In genomic region chr17:78910885-78911284, GRCh38 we compare ENCODE assay signal across 15 cellular contexts. TPM values are rescaled to one million over a fixed set of nuclear protein-coding genes. Genes with fewer than 3 reads are reported as not detected.
DNase-seq lines count a peak whose midpoint lies in the region; ATAC-seq and TF ChIP-seq lines count a peak whose summit lies in the region.
"Had no signal": no experiment of that assay in that cellular context is flagged by ENCODE, and none has a peak within 500 bp of the region (broad histone marks: within the 10 kb centered on the region; RNA-seq: fewer than 3 reads in every experiment).

No MANE protein-coding gene starts in this region.

- peaks cover 0 to 3% (median 0%) of the 10 kb centered on the region in 5 experiments for H3K9me3 Mint-ChIP-seq in brain
- H3K9me3 Mint-ChIP-seq: activated T-helper 1 cell treated with anti-CD3 and anti-CD28 coated beads, Interleukin-12 subunit alpha, Interleukin-12 subunit beta, Interleukin-2, Interleukin-4 antibody, amounts not matched to agents 30 ng/mL and 10 ng/mL and 1 ng/mL, durations not matched to agents 14 hours and 24 hours and 36 hours; stimulated activated effector memory CD8-positive, alpha-beta T cell treated with anti-CD3 and anti-CD28 coated beads, Interleukin-12 subunit alpha, Interleukin-12 subunit beta, amount 100 ng/mL, for 72 hours had no signal

- peaks cover 6% of the 10 kb centered on the region for H3K27me3 Mint-ChIP-seq in brain

- no peak for ATAC-seq in HG02678 (IDR thresholded peaks at IDR 0.05; ENCODE audit: unreplicated experiment)
- ATAC-seq: A549; HCT116; stimulated activated effector memory CD8-positive, alpha-beta T cell treated with anti-CD3 and anti-CD28 coated beads, Interleukin-12 subunit alpha, Interleukin-12 subunit beta, amount 100 ng/mL, for 72 hours had no signal

- DNase-seq in AML-193 (lab: John Stamatoyannopoulos, UW) (peak; percentile 59 to 77), NOMO-1 treated with DMSO at 0.1 percent for 48 hours (lab: John Stamatoyannopoulos, UW; ENCODE audit: unreplicated experiment) (peak; percentile 88), mucosa of gallbladder (ENCODE audit: low spot score) (peak; percentile 42), HCEC 1CT (no peak), retina (no peak)
- no peak for DNase-seq in activated naive CD4-positive, alpha-beta T cell (lab: John Stamatoyannopoulos, UW)
- DNase-seq: MM.1S; stimulated activated CD4-positive, alpha-beta T cell treated with anti-CD3 and anti-CD28 coated beads, Interleukin-4, amount 100 ng/mL, for 24 hours had no signal

- H3K36me3 Mint-ChIP-seq in brain: peaks cover 56% of the 10 kb centered on the region
- H3K36me3 Mint-ChIP-seq: stimulated activated effector memory CD8-positive, alpha-beta T cell treated with anti-CD3 and anti-CD28 coated beads, Interleukin-12 subunit alpha, Interleukin-12 subunit beta, amount 100 ng/mL, for 72 hours had no signal

- no peak overlapping the region for H3K4me3 Mint-ChIP-seq in brain
- H3K4me3 Mint-ChIP-seq: activated T-helper 1 cell treated with anti-CD3 and anti-CD28 coated beads, Interleukin-12 subunit alpha, Interleukin-12 subunit beta, Interleukin-2, Interleukin-4 antibody, amounts not matched to agents 30 ng/mL and 10 ng/mL and 1 ng/mL, durations not matched to agents 14 hours and 24 hours and 36 hours; stimulated activated effector memory CD8-positive, alpha-beta T cell treated with anti-CD3 and anti-CD28 coated beads, Interleukin-12 subunit alpha, Interleukin-12 subunit beta, amount 100 ng/mL, for 72 hours had no signal

- TF ChIP-seq CTCF in brain (conservative IDR thresholded peaks at IDR 0.05): no peak

- peak overlapping the region; percentile 10 to 67 (median 18) for H3K27ac Mint-ChIP-seq in brain
- H3K27ac Mint-ChIP-seq: activated T-helper 1 cell treated with anti-CD3 and anti-CD28 coated beads, Interleukin-12 subunit alpha, Interleukin-12 subunit beta, Interleukin-2, Interleukin-4 antibody, amounts not matched to agents 30 ng/mL and 10 ng/mL and 1 ng/mL, durations not matched to agents 14 hours and 24 hours and 36 hours; stimulated activated effector memory CD8-positive, alpha-beta T cell treated with anti-CD3 and anti-CD28 coated beads, Interleukin-12 subunit alpha, Interleukin-12 subunit beta, amount 100 ng/mL, for 72 hours had no signal

- peaks cover 47% of the 10 kb centered on the region for H3K4me1 Mint-ChIP-seq in brain
- H3K4me1 Mint-ChIP-seq: stimulated activated effector memory CD8-positive, alpha-beta T cell treated with anti-CD3 and anti-CD28 coated beads, Interleukin-12 subunit alpha, Interleukin-12 subunit beta, amount 100 ng/mL, for 72 hours had no signal

RNA-seq across cellular contexts. Expression of gene CEP295NL, which starts 7.9 kb away (rescaled TPM):
- polyA plus RNA-seq in brain (ENCODE audit: insufficient read depth, low read depth, low replicate concordance): 0.20 TPM
- total RNA-seq in mucosa of gallbladder: 5.2 TPM
- total RNA-seq: activated T-helper 1 cell treated with anti-CD3 and anti-CD28 coated beads, Interleukin-12 subunit alpha, Interleukin-12 subunit beta, Interleukin-2, Interleukin-4 antibody, amounts not matched to agents 30 ng/mL and 10 ng/mL and 1 ng/mL, durations not matched to agents 14 hours and 24 hours and 36 hours; OCI-LY7 had no signal

RNA-seq across cellular contexts. Expression of gene TIMP2, which starts 14.3 kb away (rescaled TPM):
- polyA plus RNA-seq in brain (ENCODE audit: insufficient read depth, low read depth, low replicate concordance): 314 TPM
- total RNA-seq in mucosa of gallbladder: 377 TPM

Comparison
In these comparisons a context has a peak if more than half of its experiments do, and no peak if none do; other contexts are left out.
1. DNase-seq: peak in AML-193 (2 of 2), NOMO-1 treated with DMSO at 0.1 percent for 48 hours (single experiment) and mucosa of gallbladder (single experiment); none in activated naive CD4-positive, alpha-beta T cell (0 of 4), HCEC 1CT (single experiment) and retina (single experiment).